ENCODE assay signal across 8 cellular contexts in the genomic region with DNA sequence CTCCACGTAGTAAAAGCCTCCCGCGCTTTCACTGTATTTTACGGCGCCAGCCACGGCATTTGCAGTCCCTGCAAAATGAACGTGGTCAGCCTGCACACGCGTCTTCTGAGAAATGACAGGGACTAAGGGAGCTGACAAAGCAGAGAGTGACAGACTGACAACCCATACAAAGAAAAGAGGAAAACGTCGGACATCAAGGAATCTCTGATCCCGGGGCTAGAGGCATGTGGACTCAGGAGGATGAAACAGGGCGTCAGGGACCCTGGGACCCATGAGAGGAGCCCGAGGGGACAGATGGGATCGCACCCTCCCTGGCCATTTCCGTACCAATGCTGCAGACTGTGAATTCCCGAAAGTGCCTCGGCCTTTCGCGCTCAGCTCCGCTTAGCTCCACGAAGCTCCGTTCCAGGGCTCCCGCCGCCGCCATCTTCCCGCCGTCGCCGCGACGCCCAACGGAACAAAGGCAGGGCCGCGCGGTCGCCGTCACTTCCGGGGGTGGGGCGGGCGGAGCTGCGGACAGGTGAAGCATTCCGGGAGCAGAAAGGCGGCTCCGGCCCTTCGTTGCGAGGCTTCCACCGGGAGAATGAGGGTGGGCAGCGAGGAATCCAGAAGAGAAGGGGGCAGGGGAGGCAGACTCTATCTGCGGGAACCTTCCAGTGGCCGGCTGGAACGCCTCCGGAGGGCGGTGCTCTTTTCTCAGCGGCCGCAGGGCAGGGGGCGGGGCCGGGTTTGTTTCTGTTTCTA. TPM values are rescaled to one million over a fixed set of nuclear protein-coding genes. Genes with fewer than 3 reads are reported as not detected.
DNase-seq lines count a peak whose midpoint lies in the region; ATAC-seq lines count a peak whose summit lies in the region.

A gene with protein sequence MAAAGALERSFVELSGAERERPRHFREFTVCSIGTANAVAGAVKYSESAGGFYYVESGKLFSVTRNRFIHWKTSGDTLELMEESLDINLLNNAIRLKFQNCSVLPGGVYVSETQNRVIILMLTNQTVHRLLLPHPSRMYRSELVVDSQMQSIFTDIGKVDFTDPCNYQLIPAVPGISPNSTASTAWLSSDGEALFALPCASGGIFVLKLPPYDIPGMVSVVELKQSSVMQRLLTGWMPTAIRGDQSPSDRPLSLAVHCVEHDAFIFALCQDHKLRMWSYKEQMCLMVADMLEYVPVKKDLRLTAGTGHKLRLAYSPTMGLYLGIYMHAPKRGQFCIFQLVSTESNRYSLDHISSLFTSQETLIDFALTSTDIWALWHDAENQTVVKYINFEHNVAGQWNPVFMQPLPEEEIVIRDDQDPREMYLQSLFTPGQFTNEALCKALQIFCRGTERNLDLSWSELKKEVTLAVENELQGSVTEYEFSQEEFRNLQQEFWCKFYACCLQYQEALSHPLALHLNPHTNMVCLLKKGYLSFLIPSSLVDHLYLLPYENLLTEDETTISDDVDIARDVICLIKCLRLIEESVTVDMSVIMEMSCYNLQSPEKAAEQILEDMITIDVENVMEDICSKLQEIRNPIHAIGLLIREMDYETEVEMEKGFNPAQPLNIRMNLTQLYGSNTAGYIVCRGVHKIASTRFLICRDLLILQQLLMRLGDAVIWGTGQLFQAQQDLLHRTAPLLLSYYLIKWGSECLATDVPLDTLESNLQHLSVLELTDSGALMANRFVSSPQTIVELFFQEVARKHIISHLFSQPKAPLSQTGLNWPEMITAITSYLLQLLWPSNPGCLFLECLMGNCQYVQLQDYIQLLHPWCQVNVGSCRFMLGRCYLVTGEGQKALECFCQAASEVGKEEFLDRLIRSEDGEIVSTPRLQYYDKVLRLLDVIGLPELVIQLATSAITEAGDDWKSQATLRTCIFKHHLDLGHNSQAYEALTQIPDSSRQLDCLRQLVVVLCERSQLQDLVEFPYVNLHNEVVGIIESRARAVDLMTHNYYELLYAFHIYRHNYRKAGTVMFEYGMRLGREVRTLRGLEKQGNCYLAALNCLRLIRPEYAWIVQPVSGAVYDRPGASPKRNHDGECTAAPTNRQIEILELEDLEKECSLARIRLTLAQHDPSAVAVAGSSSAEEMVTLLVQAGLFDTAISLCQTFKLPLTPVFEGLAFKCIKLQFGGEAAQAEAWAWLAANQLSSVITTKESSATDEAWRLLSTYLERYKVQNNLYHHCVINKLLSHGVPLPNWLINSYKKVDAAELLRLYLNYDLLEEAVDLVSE (N-terminal part only) (minus strand): TSS at position 459 of the 744 bp plus-strand sequence. CDS start 32 bp downstream, at position 427.

- ATAC-seq in GM19043 (IDR thresholded peaks at IDR 0.05; ENCODE audit: low read depth, unreplicated experiment) (peak; percentile 74), HG03280 (IDR thresholded peaks at IDR 0.05; ENCODE audit: unreplicated experiment) (peak; percentile 83), left lobe of liver (peak; percentile 95)

- no peaks in the 10 kb centered on the region for H3K27me3 Mint-ChIP-seq in dendritic cell treated with granulocyte-macrophage colony-stimulating factor and Interleukin-4, amounts not matched to agents 40 ng/mL and 50 ng/mL, for 4 days

- H3K4me3 Mint-ChIP-seq in dendritic cell treated with granulocyte-macrophage colony-stimulating factor and Interleukin-4, amounts not matched to agents 40 ng/mL and 50 ng/mL, for 4 days, result peak within 1 kb of the TSS; percentile 95

- H3K27ac Mint-ChIP-seq in dendritic cell treated with granulocyte-macrophage colony-stimulating factor and Interleukin-4, amounts not matched to agents 40 ng/mL and 50 ng/mL, for 4 days, result peak within 1 kb of the TSS; percentile 95

- intact Hi-C loops in dendritic cell treated with granulocyte-macrophage colony-stimulating factor and Interleukin-4, amounts not matched to agents 40 ng/mL and 50 ng/mL, for 4 days (cut with micrococcal nuclease), result loop anchor here (5.0 kb wide), 1 partner anchor 81 kb away; a partner anchor contains a TSS

- peaks cover 48% of the 10 kb centered on the region for H3K4me1 Mint-ChIP-seq in dendritic cell treated with granulocyte-macrophage colony-stimulating factor and Interleukin-4, amounts not matched to agents 40 ng/mL and 50 ng/mL, for 4 days (ENCODE audit: low read depth)

- H3K9me3 Mint-ChIP-seq in dendritic cell treated with granulocyte-macrophage colony-stimulating factor and Interleukin-4, amounts not matched to agents 40 ng/mL and 50 ng/mL, for 4 days, result no peaks in the 10 kb centered on the region

- DNase-seq in AG20443 (ENCODE audit: low spot score) (peak; percentile 93), NCI-H526 (lab: John Stamatoyannopoulos, UW) (peak; percentile 75 to 91), left lobe of liver (ENCODE audit: low spot score) (peak; percentile 87)
- peak; percentile 83 to 89 for DNase-seq in activated CD4-positive, alpha-beta T cell treated with anti-CD3 and anti-CD28 coated beads, Interleukin-2, amount 50 U/mL, for 24 hours (ENCODE audit: low read depth in 1 of 2, low spot score in 1 of 2)
- peak; percentile 93 to 95 for DNase-seq in stimulated activated CD4-positive, alpha-beta T cell treated with anti-CD3 and anti-CD28 coated beads, Interleukin-2, amount 100 ng/mL, for 24 hours

- H3K36me3 Mint-ChIP-seq in dendritic cell treated with granulocyte-macrophage colony-stimulating factor and Interleukin-4, amounts not matched to agents 40 ng/mL and 50 ng/mL, for 4 days (ENCODE audit: low read depth), result peaks cover 33% of the 10 kb centered on the region

RNA-seq across cellular contexts. Expression of the gene that starts here (rescaled TPM):
- total RNA-seq in left lobe of liver, result 12.6 TPM

Comparison
In these comparisons a context has a peak if more than half of its experiments do, and no peak if none do; other contexts are left out.
1. Peak in every context shown above with its lines: DNase-seq and ATAC-seq.